Comparison of ENCODE assay signal across 1 cellular context in the genomic region with DNA sequence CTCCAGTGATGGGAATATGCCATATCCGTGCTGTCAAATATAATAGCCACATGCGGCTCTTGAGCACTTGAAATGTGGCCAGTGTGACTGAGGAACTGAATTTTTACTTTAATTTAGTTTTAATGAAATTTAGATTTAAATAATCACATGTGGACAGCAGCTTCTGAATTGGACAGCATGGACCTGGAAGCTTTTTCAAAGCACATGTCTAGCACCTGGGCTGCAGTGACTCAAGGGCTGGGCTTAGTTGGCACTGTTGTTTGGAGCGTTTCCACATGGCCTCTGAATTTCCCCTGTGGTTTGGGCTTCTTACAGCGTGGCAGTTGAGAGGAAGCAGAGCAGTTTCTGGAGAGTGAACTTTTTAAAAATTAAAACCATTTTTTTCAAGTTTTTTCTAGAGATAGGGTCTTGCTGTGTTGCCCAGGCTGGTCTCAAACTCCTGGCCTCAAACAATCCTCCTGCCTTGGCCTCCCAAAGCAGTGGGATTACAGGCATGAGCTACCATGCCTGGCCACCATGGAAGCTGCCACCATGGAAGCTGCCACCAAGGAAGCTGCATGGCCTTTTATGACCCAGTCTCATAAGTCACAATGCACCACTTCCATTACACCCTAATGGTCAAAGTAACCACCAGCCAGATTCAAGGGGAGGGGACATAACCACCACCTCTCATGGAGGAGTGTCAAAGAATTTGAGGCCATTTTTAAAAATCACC.
TF ChIP-seq lines count a peak whose summit lies in the region.

No MANE protein-coding gene starts in this region.

TF ChIP-seq in liver, 16 proteins besides CTCF, POLR2A, EP300 and RAD21 (continued from another document):
- TF ChIP-seq REST (IDR thresholded peaks at IDR 0.05) (peak; percentile 70), YY1 (IDR thresholded peaks at IDR 0.05) (no peak), EGR1 (IDR thresholded peaks at IDR 0.05; ENCODE audit: low read depth in 2 of 2) (no peak), JUND (IDR thresholded peaks at IDR 0.05) (peak in 1 of 2 donors; percentile 13)
- TF ChIP-seq, protein P1, sequence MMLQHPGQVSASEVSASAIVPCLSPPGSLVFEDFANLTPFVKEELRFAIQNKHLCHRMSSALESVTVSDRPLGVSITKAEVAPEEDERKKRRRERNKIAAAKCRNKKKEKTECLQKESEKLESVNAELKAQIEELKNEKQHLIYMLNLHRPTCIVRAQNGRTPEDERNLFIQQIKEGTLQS (IDR thresholded peaks at IDR 0.05), result no peak
TF ChIP-seq in liver: peak in this region for 6.
